ENCODE assay signal across 11 cellular contexts in the genomic region with DNA sequence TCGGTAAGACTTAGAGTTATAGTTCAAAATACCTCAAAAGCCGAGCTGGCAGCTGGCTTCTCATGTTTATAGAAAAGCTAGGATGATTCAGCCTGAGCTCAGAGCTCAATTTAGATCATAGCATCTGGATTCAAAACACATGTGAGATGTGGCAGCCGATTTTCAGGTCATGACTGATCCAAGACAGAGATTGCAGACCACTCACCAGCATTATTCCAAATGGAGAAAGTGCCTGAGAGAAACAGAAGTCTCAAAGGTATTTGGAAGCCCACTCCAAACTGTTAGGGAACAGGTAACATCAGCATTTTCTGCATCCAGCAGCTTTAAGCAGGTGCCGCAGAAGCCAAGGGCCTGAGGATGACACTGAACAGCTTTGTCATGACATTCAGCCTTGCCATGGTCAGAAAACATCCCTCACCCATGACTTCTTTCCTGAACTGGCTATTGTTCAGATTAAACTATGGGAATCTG.
DNase-seq lines count a peak whose midpoint lies in the region; ATAC-seq, FAIRE-seq and TF ChIP-seq lines count a peak whose summit lies in the region.
"Had no signal": no experiment of that assay in that cellular context is flagged by ENCODE, and none has a peak within 500 bp of the region (broad histone marks: within the 10 kb centered on the region; RNA-seq: fewer than 3 reads in every experiment).

No MANE protein-coding gene starts in this region.

- peak; percentile 34 for DNase-seq in AG09319 (ENCODE audit: extremely low read depth, low read depth)
- DNase-seq in HCT116 (ENCODE audit: low read depth, low spot score) = no peak
- peak; percentile 69 for DNase-seq in astrocyte of the cerebellum (ENCODE audit: low read depth)
- DNase-seq in myocyte (ENCODE audit: low read depth) = peak; percentile 66
- no peak for DNase-seq in COR-L47 (lab: John Stamatoyannopoulos, UW)
- DNase-seq in GOT3 (lab: John Stamatoyannopoulos, UW) = no peak
- DNase-seq in GDM1 (lab: John Stamatoyannopoulos, UW) = no peak
- no peak for DNase-seq in HepG2 (ENCODE audit: low spot score)
- DNase-seq: heart left ventricle, NCI-H1694 treated with DMSO at 0.1 percent for 48 hours had no signal

- H3K79me2 ChIP-seq in HCT116 (ENCODE audit: insufficient read depth, low read length) = no peaks in the 10 kb centered on the region
- no peaks in the 10 kb centered on the region for H3K79me2 ChIP-seq in HepG2 (ENCODE audit: insufficient read depth, low read length)

- CTCF ChIA-PET in HCT116 (lab: Charles Lee) = no interaction called here
- CTCF ChIA-PET in HepG2 (lab: Yijun Ruan, JAX; ENCODE audit: low intra/inter-chr PET ratio, low total read pairs) = no interaction called here

- RAD21 ChIA-PET in HCT116 (lab: Charles Lee; ENCODE audit: low non-redundant PET in 1 of 2, low total read pairs in 2 of 2, uncharacterized antibody in 2 of 2, unreplicated experiment in 2 of 2) = no interaction called here

- H3K4me3 ChIP-seq in HCT116 (replicated peaks in 1 of 2; ENCODE audit: low read depth in 1 of 2, low read length in 2 of 2) (no peak overlapping the region), astrocyte of the cerebellum (ENCODE audit: low read depth, low read length) (no peak overlapping the region), HepG2 (replicated peaks in 1 of 3; ENCODE audit: insufficient read depth in 1 of 3, low read depth in 2 of 3, low read length in 3 of 3) (no peak overlapping the region)
- H3K4me3 ChIP-seq: SK-N-MC had no signal

- H3K27ac ChIP-seq in HCT116 (ENCODE audit: low read depth, low read length) (no peak overlapping the region), HepG2 (ENCODE audit: extremely low read length, insufficient read depth, low read length) (no peak overlapping the region)
- H3K27ac ChIP-seq: SK-N-MC had no signal

- H2AFZ ChIP-seq in HCT116 (ENCODE audit: low read depth, low read length, poor library complexity, severe bottlenecking) (no peak overlapping the region), HepG2 (ENCODE audit: low read length) (no peak overlapping the region)

- H3K36me3 ChIP-seq in HCT116 (ENCODE audit: control insufficient read depth in 1 of 2, insufficient read depth in 2 of 2, low read length in 2 of 2) = no peaks in the 10 kb centered on the region
- no peaks in the 10 kb centered on the region for H3K36me3 ChIP-seq in HepG2 (replicated peaks in 1 of 2; ENCODE audit: control insufficient read depth in 1 of 2, insufficient read depth in 2 of 2, low read length in 2 of 2)
- H3K36me3 ChIP-seq: heart left ventricle had no signal

- ATAC-seq in HCT116 (no peak), HepG2 (no peak)

- no peak for TF ChIP-seq EP300 in HepG2 (IDR thresholded peaks at IDR 0.05; ENCODE audit: low read depth in 2 of 2, low read length in 2 of 2)
- TF ChIP-seq EP300 in HepG2 (CRISPR knock-in tag; IDR thresholded peaks at IDR 0.05; ENCODE audit: borderline replicate concordance) = no peak

- in situ Hi-C loops in astrocyte of the cerebellum (cut with HindIII; ENCODE audit: low sequenced_read_pairs) = no loop called here
- in situ Hi-C loops in HepG2 (cut with HindIII; ENCODE audit: extremely low pct_ligation_motif_present, low pct_unique_long_range_greater_than_20kb) = no loop called here

- POLR2A ChIA-PET in HCT116 (lab: Charles Lee) = no interaction called here
- POLR2A ChIA-PET in HepG2 (lab: Yijun Ruan, JAX) = no interaction called here

- H3K9me3 ChIP-seq in HCT116 (ENCODE audit: control insufficient read depth in 1 of 2, insufficient read depth in 1 of 2, low read depth in 1 of 2, low read length in 2 of 2) (peaks cover 0 to 5% of the 10 kb centered on the region in 2 experiments; a peak in 1 of 4 replicates), HepG2 (ENCODE audit: low read length) (no peaks in the 10 kb centered on the region)

- H3K4me1 ChIP-seq in HCT116 (ENCODE audit: control insufficient read depth in 1 of 2, insufficient read depth in 2 of 2, low read length in 2 of 2) (peaks cover 0 to 14% of the 10 kb centered on the region in 2 experiments; a peak in 2 of 4 replicates), HepG2 (ENCODE audit: insufficient read depth, low read length) (no peaks in the 10 kb centered on the region)

- H3K9me2 ChIP-seq in HCT116 (ENCODE audit: insufficient read depth) = no peaks in the 10 kb centered on the region

- intact Hi-C loops in HCT116 (cut with micrococcal nuclease) (no loop called here), HepG2 (cut with micrococcal nuclease; ENCODE audit: unreplicated experiment) (no loop called here)

- H3K4me2 ChIP-seq in HCT116 (ENCODE audit: low read length) (0 out of 2 replicates have a peak overlapping the region, but pooled peaks have one; percentile 5), HepG2 (ENCODE audit: low read depth, low read length) (no peak overlapping the region)

- BruUV-seq in HCT116 (replicated peaks; lab: Mats Ljungman, UMichigan) (no TSS peak), HepG2 (replicated peaks; lab: Mats Ljungman, UMichigan) (no TSS peak)

- H4K20me1 ChIP-seq in HCT116 (ENCODE audit: insufficient read depth) (no peaks in the 10 kb centered on the region), HepG2 (ENCODE audit: insufficient read depth, low read length) (no peaks in the 10 kb centered on the region)

- H3K9ac ChIP-seq in HCT116 (ENCODE audit: low read length) = no peak overlapping the region
- no peak overlapping the region for H3K9ac ChIP-seq in HepG2 (ENCODE audit: insufficient read depth, low read depth, low read length)

- no peak for FAIRE-seq in HepG2 (lab: Jason Lieb, UNC)

- TF ChIP-seq POLR2A in HCT116 (IDR thresholded peaks at IDR 0.05; ENCODE audit: borderline replicate concordance, extremely low read depth, insufficient read depth, insufficient read length) (no peak), HepG2 (IDR thresholded peaks at IDR 0.05; ENCODE audit: insufficient read depth in 1 of 2, low read depth in 2 of 2, low read length in 2 of 2) (no peak)

- 37% methylated on average over 4 of the region's 4 CpGs for WGBS in HepG2 (ENCODE audit: low lambda C conversion rate)

- TF ChIP-seq CTCF in AG09319 (IDR thresholded peaks at IDR 0.05; ENCODE audit: low read depth, low read length) = no peak
- no peak for TF ChIP-seq CTCF in HCT116 (IDR thresholded peaks at IDR 0.05 in 2 of 3, conservative IDR thresholded peaks at IDR 0.05 in 1 of 3; ENCODE audit: borderline replicate concordance in 1 of 3, insufficient read depth in 1 of 3, low read depth in 2 of 3, low read length in 2 of 3)
- TF ChIP-seq CTCF in astrocyte of the cerebellum (IDR thresholded peaks at IDR 0.05; ENCODE audit: low read depth, low read length, missing control alignments) = no peak
- no peak for TF ChIP-seq CTCF in HepG2 (CRISPR knock-in tag; IDR thresholded peaks at IDR 0.05)

- TF ChIP-seq RAD21 in HCT116 (IDR thresholded peaks at IDR 0.05; ENCODE audit: low read depth) (no peak), HepG2 (CRISPR knock-in tag; IDR thresholded peaks at IDR 0.05) (no peak)

- H3K27me3 ChIP-seq in HCT116 (ENCODE audit: insufficient read depth, low read length) (no peaks in the 10 kb centered on the region), HepG2 (ENCODE audit: control insufficient read depth in 1 of 2, insufficient read depth in 2 of 2, low read length in 2 of 2) (no peaks in the 10 kb centered on the region)
- H3K27me3 ChIP-seq: heart left ventricle had no signal

TF ChIP-seq in HCT116, 20 proteins besides CTCF, POLR2A, EP300 and RAD21 (continues in another document):
- TF ChIP-seq CBX3 (IDR thresholded peaks at IDR 0.05; ENCODE audit: low read depth) (no peak), FOSL1 (IDR thresholded peaks at IDR 0.05; ENCODE audit: low read depth) (no peak), ATF3 (IDR thresholded peaks at IDR 0.05) (no peak), EZH2 (IDR thresholded peaks at IDR 0.05) (no peak), EZH2phosphoT487 (IDR thresholded peaks at IDR 0.05; ENCODE audit: borderline replicate concordance) (no peak), TCF7L2 (IDR thresholded peaks at IDR 0.05; ENCODE audit: borderline replicate concordance, extremely low read depth, insufficient read depth, insufficient read length) (no peak), ZNF274 (IDR thresholded peaks at IDR 0.05; ENCODE audit: low read depth, low read length) (no peak)

TF ChIP-seq in HepG2, 621 proteins besides CTCF, POLR2A, EP300 and RAD21:
- no peak for TF ChIP-seq IRF2 (CRISPR knock-in tag; IDR thresholded peaks at IDR 0.05)
- TF ChIP-seq MNT (IDR thresholded peaks at IDR 0.05) = no peak
- TF ChIP-seq ZNF720 (CRISPR knock-in tag; IDR thresholded peaks at IDR 0.05) = no peak
- no peak for TF ChIP-seq RFXANK (CRISPR knock-in tag; IDR thresholded peaks at IDR 0.05)
- TF ChIP-seq ZNF10 (CRISPR knock-in tag; IDR thresholded peaks at IDR 0.05; ENCODE audit: borderline replicate concordance, low read depth) = no peak
- no peak for TF ChIP-seq KLF15 (CRISPR knock-in tag; IDR thresholded peaks at IDR 0.05; ENCODE audit: borderline replicate concordance)
- TF ChIP-seq ZBTB1 (CRISPR knock-in tag; IDR thresholded peaks at IDR 0.05; ENCODE audit: borderline replicate concordance) = no peak
- TF ChIP-seq ZNF766 (CRISPR knock-in tag; IDR thresholded peaks at IDR 0.05; ENCODE audit: borderline replicate concordance) = no peak
- no peak for TF ChIP-seq ZNF292 (CRISPR knock-in tag; IDR thresholded peaks at IDR 0.05; ENCODE audit: borderline replicate concordance, low read depth)
- TF ChIP-seq ZNF333 (CRISPR knock-in tag; IDR thresholded peaks at IDR 0.05; ENCODE audit: borderline replicate concordance) = no peak

Comparison
In these comparisons a context has a peak if more than half of its experiments do, and no peak if none do; other contexts are left out.
1. DNase-seq: peak in AG09319 (single experiment), astrocyte of the cerebellum (single experiment) and myocyte (single experiment); none in HCT116 (single experiment), COR-L47 (single experiment), GOT3 (single experiment), GDM1 (single experiment) and HepG2 (single experiment).